Comparison of ENCODE assay signal across 23 cellular contexts in the genomic region with DNA sequence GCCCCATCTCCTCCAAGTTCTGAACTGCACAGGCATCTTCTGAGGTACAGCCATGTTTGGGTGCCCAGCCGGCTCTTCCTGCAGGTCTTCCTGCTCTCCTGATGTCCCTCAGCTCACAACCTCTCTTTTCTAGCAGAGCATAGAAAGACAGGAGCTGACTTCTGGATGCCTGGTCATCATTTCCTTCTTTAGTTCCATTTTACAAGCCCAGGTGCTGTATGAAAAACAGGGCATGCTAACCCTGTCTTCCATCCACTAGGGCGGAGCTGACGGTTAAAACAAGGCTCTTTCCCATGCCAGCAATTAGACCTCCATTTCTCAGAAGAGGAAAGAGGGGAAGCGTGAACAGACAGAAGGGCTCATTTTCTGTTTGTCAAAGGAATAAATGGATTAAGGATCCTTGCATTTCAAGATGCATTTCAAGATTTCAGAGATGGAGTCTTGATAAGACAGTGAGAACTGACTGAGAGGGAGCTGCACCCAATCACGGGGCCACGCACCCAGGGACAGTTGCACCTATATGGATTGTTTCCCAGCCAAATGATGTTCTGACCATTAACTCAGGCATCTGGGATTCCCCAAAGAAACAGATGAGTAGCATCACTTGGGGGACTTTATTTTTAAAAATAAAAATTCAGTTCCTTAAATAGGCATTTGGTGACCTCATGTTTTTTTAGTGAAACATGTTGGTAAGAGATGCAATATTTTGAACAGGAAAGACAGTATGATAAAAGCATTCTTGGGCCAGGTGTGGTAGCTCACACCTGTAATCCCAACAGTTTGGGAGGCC. TPM values are rescaled to one million over a fixed set of nuclear protein-coding genes. Genes with fewer than 3 reads are reported as not detected.
DNase-seq lines count a peak whose midpoint lies in the region; ATAC-seq, FAIRE-seq and TF ChIP-seq lines count a peak whose summit lies in the region.
"Had no signal": no experiment of that assay in that cellular context is flagged by ENCODE, and none has a peak within 500 bp of the region (broad histone marks: within the 10 kb centered on the region; RNA-seq: fewer than 3 reads in every experiment).

No MANE protein-coding gene starts in this region.

- H3K27me3 ChIP-seq in HepG2 (ENCODE audit: control insufficient read depth in 1 of 2, insufficient read depth in 2 of 2, low read length in 2 of 2) (no peaks in the 10 kb centered on the region), right lobe of liver (no peaks in the 10 kb centered on the region), MM.1S (replicated peaks; ENCODE audit: insufficient read depth, low read length) (no peaks in the 10 kb centered on the region), colonic mucosa (no peaks in the 10 kb centered on the region)
- H3K27me3 ChIP-seq: SJCRH30 had no signal

- peaks cover 22% of the 10 kb centered on the region for H3F3A ChIP-seq in MM.1S (ENCODE audit: insufficient read depth, low read length)

- H3K9ac ChIP-seq in HepG2 (ENCODE audit: insufficient read depth, low read depth, low read length): no peak overlapping the region
- no peak overlapping the region for H3K9ac ChIP-seq in MM.1S (ENCODE audit: low read length)
- no peak overlapping the region for H3K9ac ChIP-seq in colonic mucosa (ENCODE audit: low read depth in 2 of 2, low read length in 2 of 2)

- TF ChIP-seq POLR2A in HepG2 (IDR thresholded peaks at IDR 0.05; ENCODE audit: insufficient read depth in 1 of 2, low read depth in 2 of 2, low read length in 2 of 2): no peak
- TF ChIP-seq POLR2A in right lobe of liver (IDR thresholded peaks at IDR 0.05): no peak

- no peaks in the 10 kb centered on the region for H3K9me3 ChIP-seq in HepG2 (ENCODE audit: low read length)
- H3K9me3 ChIP-seq in right lobe of liver: no peaks in the 10 kb centered on the region
- no peaks in the 10 kb centered on the region for H3K9me3 ChIP-seq in MM.1S (replicated peaks; ENCODE audit: insufficient read depth, low read length)
- H3K9me3 ChIP-seq in colonic mucosa: no peaks in the 10 kb centered on the region
- H3K9me3 ChIP-seq: SJCRH30 had no signal

- H3K27ac ChIP-seq in HepG2 (ENCODE audit: extremely low read length, insufficient read depth, low read length) (no peak overlapping the region), right lobe of liver (no peak overlapping the region), MM.1S (ENCODE audit: low read length) (peak overlapping the region; percentile 19; the same call in 1 of the 2 replicates), colonic mucosa (no peak overlapping the region)
- H3K27ac ChIP-seq: HL-60, RWPE1, SJCRH30 had no signal

- H2AFZ ChIP-seq in HepG2 (ENCODE audit: low read length): no peak overlapping the region
- H2AFZ ChIP-seq in MM.1S (ENCODE audit: low read length): peak overlapping the region; percentile 49; the same call in 1 of the 2 replicates

- no peaks in the 10 kb centered on the region for H3K79me2 ChIP-seq in HepG2 (ENCODE audit: insufficient read depth, low read length)
- H3K79me2 ChIP-seq in MM.1S (ENCODE audit: low read length): no peaks in the 10 kb centered on the region

- in situ Hi-C loops in HepG2 (cut with HindIII; ENCODE audit: extremely low pct_ligation_motif_present, low pct_unique_long_range_greater_than_20kb): no loop called here

- no peak overlapping the region for H3K4me2 ChIP-seq in HepG2 (ENCODE audit: low read depth, low read length)
- H3K4me2 ChIP-seq in MM.1S (ENCODE audit: low read depth, low read length): peak overlapping the region; percentile 19; the same call in 1 of the 2 replicates

- H4K20me1 ChIP-seq in HepG2 (ENCODE audit: insufficient read depth, low read length): no peaks in the 10 kb centered on the region
- no peaks in the 10 kb centered on the region for H4K20me1 ChIP-seq in MM.1S (ENCODE audit: insufficient read depth, low read length)

- H3K27me3 Mint-ChIP-seq in endothelial cell (ENCODE audit: unreplicated experiment): peaks cover 16% of the 10 kb centered on the region

- H3K4me1 ChIP-seq in HepG2 (ENCODE audit: insufficient read depth, low read length) (peaks cover 22% of the 10 kb centered on the region), right lobe of liver (peaks cover 0 to 15% (median 0%) of the 10 kb centered on the region in 4 donors), MM.1S (ENCODE audit: low read length) (peaks cover 28% of the 10 kb centered on the region), colonic mucosa (no peaks in the 10 kb centered on the region)
- H3K4me1 ChIP-seq: SJCRH30 had no signal

- TF ChIP-seq RAD21 in HepG2 (CRISPR knock-in tag; IDR thresholded peaks at IDR 0.05): no peak

- POLR2A ChIA-PET in HepG2 (lab: Yijun Ruan, JAX): interaction anchor here (0.6 to 1.2 kb wide), 2 partner anchors 11 to 164 kb away, joined by 4 read pairs; no protein-coding TSS in a partner anchor

- no peaks in the 10 kb centered on the region for H3K9me2 ChIP-seq in MM.1S (replicated peaks; ENCODE audit: insufficient read depth, low read length)

- TF ChIP-seq CTCF in HepG2 (CRISPR knock-in tag; IDR thresholded peaks at IDR 0.05): no peak
- no peak for TF ChIP-seq CTCF in right lobe of liver (IDR thresholded peaks at IDR 0.05)
- no peak; the same call in 1 of the 2 replicates for TF ChIP-seq CTCF in MM.1S (IDR thresholded peaks at IDR 0.05; ENCODE audit: low read length)
- TF ChIP-seq CTCF in endothelial cell (IDR thresholded peaks at IDR 0.05; ENCODE audit: unreplicated experiment): no peak
- TF ChIP-seq CTCF in colonic mucosa (IDR thresholded peaks at IDR 0.05): no peak

- TF ChIP-seq EP300 in HepG2 (IDR thresholded peaks at IDR 0.05; ENCODE audit: low read depth in 2 of 2, low read length in 2 of 2): no peak
- TF ChIP-seq EP300 in HepG2 (CRISPR knock-in tag; IDR thresholded peaks at IDR 0.05; ENCODE audit: borderline replicate concordance): no peak

- peaks cover 46% of the 10 kb centered on the region for H3K4me1 Mint-ChIP-seq in endothelial cell (ENCODE audit: unreplicated experiment)

- H3K9me3 Mint-ChIP-seq in endothelial cell (ENCODE audit: unreplicated experiment): no peaks in the 10 kb centered on the region

- intact Hi-C loops in HepG2 (cut with micrococcal nuclease; ENCODE audit: unreplicated experiment) (no loop called here), right lobe of liver (cut with DNase I) (no loop called here), colonic mucosa (cut with DNase I) (no loop called here)

- peaks cover 17% of the 10 kb centered on the region for H3K36me3 Mint-ChIP-seq in endothelial cell (ENCODE audit: low read depth, unreplicated experiment)
- H3K36me3 Mint-ChIP-seq: CD4-positive, CD25-positive, alpha-beta regulatory T cell had no signal

- no peak for FAIRE-seq in HepG2 (lab: Jason Lieb, UNC)
- FAIRE-seq: GM12891, HTR-8/SVneo had no signal

- WGBS in HepG2 (ENCODE audit: low lambda C conversion rate): 87% methylated on average over 6 of the region's 6 CpGs
- 94% methylated on average over 6 of the region's 6 CpGs for WGBS in right lobe of liver (ENCODE audit: insufficient coverage, low coverage, low lambda C conversion rate, missing lambda C conversion rate)

- BruUV-seq in HepG2 (replicated peaks; lab: Mats Ljungman, UMichigan): no TSS peak

- CTCF ChIA-PET in HepG2 (lab: Yijun Ruan, JAX; ENCODE audit: low intra/inter-chr PET ratio, low total read pairs): no interaction called here

- DNase-seq in HepG2 (ENCODE audit: low spot score) (no peak), right lobe of liver (no peak), MM.1S (peak; percentile 33), endothelial cell (ENCODE audit: low spot score) (no peak), midbrain (lab: John Stamatoyannopoulos, UW) (no peak), colonic mucosa (no peak), NCI-H1417 (lab: John Stamatoyannopoulos, UW) (no peak)
- DNase-seq: Calu3; CD4-positive, CD25-positive, alpha-beta regulatory T cell; DMS79 treated with DMSO at 0.1 percent for 48 hours; MV-4-11; NCI-H1436; NCI-H2029; NCI-H2171; NCI-H446; NCI-H69; OCI-M1; SJCRH30 had no signal

- H3K4me3 ChIP-seq in HepG2 (replicated peaks in 1 of 3; ENCODE audit: insufficient read depth in 1 of 3, low read depth in 2 of 3, low read length in 3 of 3) (no peak overlapping the region), right lobe of liver (no peak overlapping the region), MM.1S (ENCODE audit: low read length) (no peak overlapping the region), colonic mucosa (no peak overlapping the region)
- H3K4me3 ChIP-seq: SJCRH30 had no signal

- H3K36me3 ChIP-seq in HepG2 (replicated peaks in 1 of 2; ENCODE audit: control insufficient read depth in 1 of 2, insufficient read depth in 2 of 2, low read length in 2 of 2) (no peaks in the 10 kb centered on the region), right lobe of liver (no peaks in the 10 kb centered on the region), MM.1S (replicated peaks; ENCODE audit: insufficient read depth, low read length) (no peaks in the 10 kb centered on the region), colonic mucosa (no peaks in the 10 kb centered on the region)
- H3K36me3 ChIP-seq: SJCRH30 had no signal

- H3K4me3 Mint-ChIP-seq in endothelial cell (ENCODE audit: unreplicated experiment): peak overlapping the region; percentile 53
- H3K4me3 Mint-ChIP-seq: CD4-positive, CD25-positive, alpha-beta regulatory T cell had no signal

- ATAC-seq in HepG2: peak; percentile 1; the same call in 2 of the 3 replicates
- no peak for ATAC-seq in right lobe of liver
- no peak for ATAC-seq in HG03108 (IDR thresholded peaks at IDR 0.05; ENCODE audit: unreplicated experiment)

- peak overlapping the region; percentile 70 for H3K27ac Mint-ChIP-seq in endothelial cell (ENCODE audit: unreplicated experiment)
- H3K27ac Mint-ChIP-seq: CD4-positive, CD25-positive, alpha-beta regulatory T cell had no signal

RNA-seq across cellular contexts. Expression of a gene that starts 45.8 kb away (rescaled TPM):
- 19.9 and 32.4 TPM in 2 replicates for total RNA-seq in HepG2 (2016; rRNA removed; fragmentation: Illumina TruSeq; extraction: Trizol)
- 8.7 and 8.9 TPM in 2 replicates for total RNA-seq in HepG2 (2016; cell fraction: cytosol; rRNA removed; fragmentation: Illumina TruSeq; extraction: Trizol; ENCODE audit: low read depth)
- 21.5 and 29.8 TPM in 2 replicates for total RNA-seq in HepG2 (2016; cell fraction: insoluble cytoplasmic fraction; rRNA removed; fragmentation: Illumina TruSeq; extraction: Trizol)
- 8.7 and 9.4 TPM in 2 replicates for total RNA-seq in HepG2 (2016; cell fraction: membrane; rRNA removed; fragmentation: Illumina TruSeq; extraction: Trizol)
- 55.5 and 58.9 TPM in 2 replicates for total RNA-seq in HepG2 (2016; cell fraction: nucleus; rRNA removed; fragmentation: Illumina TruSeq; extraction: Trizol)
- polyA plus RNA-seq in HepG2 (2011; rRNA removed): 17.2 and 28.5 TPM in 2 replicates
- 6.9 and 8.2 TPM in 2 replicates for polyA plus RNA-seq in HepG2 (2011; cell fraction: cytosol; rRNA removed)
- 112 TPM in 2 replicates for polyA plus RNA-seq in HepG2 (2011; cell fraction: nucleus; rRNA removed)
- polyA plus RNA-seq in HepG2 (2012): 5.4 and 8.8 TPM in 2 replicates
- polyA plus RNA-seq in HepG2 (2016; cell fraction: cytosol; fragmentation: Illumina TruSeq; extraction: Trizol; ENCODE audit: low read depth): 1.9 and 2.7 TPM in 2 replicates
- polyA plus RNA-seq in HepG2 (2016; cell fraction: insoluble cytoplasmic fraction; fragmentation: Illumina TruSeq; extraction: Trizol; ENCODE audit: low read depth): 13.1 and 14.9 TPM in 2 replicates
- polyA plus RNA-seq in HepG2 (2016; cell fraction: membrane; fragmentation: Illumina TruSeq; extraction: Trizol; ENCODE audit: low read depth): 2.9 and 3.6 TPM in 2 replicates
- 110 and 115 TPM in 2 replicates for polyA plus RNA-seq in HepG2 (2016; cell fraction: nucleus; fragmentation: Illumina TruSeq; extraction: Trizol; ENCODE audit: insufficient read depth, low read depth)
- polyA minus RNA-seq in HepG2 (2011; rRNA and poly(A)+ RNA removed; ENCODE audit: low replicate concordance): 15.8 and 16.9 TPM in 2 replicates
- 3.3 and 5.4 TPM in 2 replicates for polyA minus RNA-seq in HepG2 (2011; cell fraction: cytosol; rRNA and poly(A)+ RNA removed)
- 26.1 and 28.0 TPM in 2 replicates for polyA minus RNA-seq in HepG2 (2011; cell fraction: nucleus; rRNA and poly(A)+ RNA removed)
- total RNA-seq in right lobe of liver: 1 to 10 TPM in 4 of 6 experiments, under 1 TPM in 2; 0.82 to 2.5 (median 1.5) TPM
- 0.90 TPM for total RNA-seq in endothelial cell (ENCODE audit: unreplicated experiment)
- total RNA-seq in colonic mucosa: 1 to 10 TPM; 2.1 to 2.5 TPM
